In the genomic region with DNA sequence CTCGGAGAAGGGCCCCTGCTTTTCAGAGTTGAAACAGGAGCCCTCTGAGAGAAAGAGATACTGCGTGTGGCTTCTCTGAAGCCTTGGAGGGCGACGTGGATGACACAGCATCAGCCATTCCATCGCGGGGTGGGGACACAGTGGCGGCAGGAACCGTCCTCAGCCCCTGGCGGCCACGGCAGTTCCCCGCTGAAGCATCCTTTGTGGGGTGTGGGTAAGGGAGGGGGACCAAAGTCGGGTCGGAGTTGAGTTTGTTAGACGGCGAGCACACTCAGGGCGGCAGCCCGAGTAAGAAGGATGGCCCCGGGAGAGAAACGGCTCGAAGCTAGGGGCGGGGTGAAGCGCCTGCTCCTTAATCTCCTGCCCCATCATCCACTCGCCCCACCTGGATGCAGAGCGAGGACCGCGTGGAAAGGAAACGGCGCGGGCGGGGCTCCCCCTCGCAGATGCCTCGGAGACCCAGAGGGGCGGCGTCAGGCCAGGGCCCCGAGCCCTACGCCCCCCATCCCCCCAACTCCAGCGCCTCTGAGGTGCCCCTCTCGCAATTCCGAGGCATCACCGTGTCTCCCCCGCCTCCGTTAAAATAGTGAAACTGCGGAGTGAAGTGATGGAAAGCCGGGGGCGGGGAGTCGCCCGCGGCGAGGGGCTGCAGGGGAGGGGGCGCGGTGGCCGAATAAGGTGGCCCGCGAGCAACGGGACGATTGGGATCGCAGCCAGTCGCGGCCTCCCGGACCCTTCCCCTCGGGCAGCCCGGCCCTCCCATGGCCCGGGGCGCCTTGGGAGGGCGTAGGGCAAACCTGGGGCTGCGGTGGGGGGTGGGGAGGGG, we compare ENCODE assay signal across 8 cellular contexts. TPM values are rescaled to one million over a fixed set of nuclear protein-coding genes. Genes with fewer than 3 reads are reported as not detected.
DNase-seq lines count a peak whose midpoint lies in the region; ATAC-seq and TF ChIP-seq lines count a peak whose summit lies in the region.

No MANE protein-coding gene starts in this region.

- H3K27me3 Mint-ChIP-seq in CD14-positive monocyte (ENCODE audit: low read depth in 3 of 3), result no peaks in the 10 kb centered on the region

- H2BK120ac ChIP-seq in mesenchymal stem cell (ENCODE audit: low read depth, low read length), result peak overlapping the region; percentile 97

- H3K36me3 Mint-ChIP-seq in CD14-positive monocyte, result peaks cover 0 to 3% of the 10 kb centered on the region in 2 donors

- peak overlapping the region; percentile 46 to 89 for H2BK12ac ChIP-seq in mesenchymal stem cell (ENCODE audit: low read length in 2 of 2)

- TF ChIP-seq CTCF in CD14-positive monocyte (IDR thresholded peaks at IDR 0.05) (peak; percentile 9), HL-60 (IDR thresholded peaks at IDR 0.05; ENCODE audit: insufficient read depth, low read length) (no peak), colonic mucosa (IDR thresholded peaks at IDR 0.05) (no peak)

- H3K14ac ChIP-seq in mesenchymal stem cell (ENCODE audit: low read length in 2 of 2), result peak overlapping the region in 1 of 2 experiments; percentile 85

- peak overlapping the region; percentile 52 for H2BK15ac ChIP-seq in mesenchymal stem cell (ENCODE audit: low read depth, poor library complexity, severe bottlenecking)

- peak overlapping the region; percentile 76 to 94 (median 92) for H3K27ac Mint-ChIP-seq in CD14-positive monocyte

- peak overlapping the region in 1 of 2 experiments; percentile 34 for H3K23ac ChIP-seq in mesenchymal stem cell (ENCODE audit: low read length in 2 of 2)

- ATAC-seq in GM19397 (IDR thresholded peaks at IDR 0.05; ENCODE audit: unreplicated experiment), result peak; percentile 31

- H3K36me3 ChIP-seq in colonic mucosa (no peaks in the 10 kb centered on the region), mesenchymal stem cell (ENCODE audit: control insufficient read depth in 1 of 2, insufficient read depth in 2 of 2, low read depth in 1 of 2, low read length in 2 of 2) (no peaks in the 10 kb centered on the region)

- peak overlapping the region; percentile 15 for H2AFZ ChIP-seq in mesenchymal stem cell (ENCODE audit: low read depth, low read length)

- H3K18ac ChIP-seq in mesenchymal stem cell (ENCODE audit: low read depth in 1 of 2, low read length in 2 of 2), result peak overlapping the region; percentile 35 to 92

- H2BK5ac ChIP-seq in mesenchymal stem cell (ENCODE audit: low read depth, low read length, poor library complexity, severe bottlenecking), result no peak overlapping the region

- H3K4me3 ChIP-seq in HL-60 (replicated peaks; ENCODE audit: insufficient read depth, low read length) (peak overlapping the region; percentile 89), colonic mucosa (peak overlapping the region; percentile 92), mesenchymal stem cell (ENCODE audit: insufficient read depth in 1 of 2, low read depth in 1 of 2, low read length in 2 of 2) (peak overlapping the region; percentile 79 to 98)

- H3K27me3 ChIP-seq in HL-60 (ENCODE audit: insufficient read depth, poor library complexity, severe bottlenecking) (no peaks in the 10 kb centered on the region), colonic mucosa (no peaks in the 10 kb centered on the region), mesenchymal stem cell (ENCODE audit: control insufficient read depth in 1 of 2, insufficient read depth in 1 of 2, low read length in 2 of 2) (no peaks in the 10 kb centered on the region)

- peak overlapping the region; percentile 45 for H4K91ac ChIP-seq in mesenchymal stem cell (ENCODE audit: low read length)

- H3K9me3 Mint-ChIP-seq in CD14-positive monocyte, result no peaks in the 10 kb centered on the region

- H3K9me3 ChIP-seq in colonic mucosa (no peaks in the 10 kb centered on the region), mesenchymal stem cell (ENCODE audit: control insufficient read depth, low read length) (no peaks in the 10 kb centered on the region)

- H3K27ac ChIP-seq in HL-60 (replicated peaks) (peak overlapping the region; percentile 95), colonic mucosa (peak overlapping the region; percentile 99), mesenchymal stem cell (ENCODE audit: low read length, poor library complexity, severe bottlenecking) (no peak overlapping the region)

- peak overlapping the region; percentile 94 to 95 for H3K4me3 Mint-ChIP-seq in CD14-positive monocyte

- peak overlapping the region; percentile 16 to 98 for H3K4ac ChIP-seq in mesenchymal stem cell (ENCODE audit: low read depth in 1 of 2, low read length in 2 of 2)

- H3K4me2 ChIP-seq in mesenchymal stem cell (ENCODE audit: low read length, poor library complexity, severe bottlenecking), result peak overlapping the region; percentile 89

- H3K4me1 ChIP-seq in colonic mucosa (peaks cover 12% of the 10 kb centered on the region), mesenchymal stem cell (ENCODE audit: control insufficient read depth, insufficient read depth, low read depth, low read length) (peaks cover 5% of the 10 kb centered on the region)

- H3K4me1 Mint-ChIP-seq in CD14-positive monocyte, result peaks cover 31% of the 10 kb centered on the region

- H3K79me1 ChIP-seq in mesenchymal stem cell (replicated peaks; ENCODE audit: low read length, poor library complexity, severe bottlenecking), result no peaks in the 10 kb centered on the region

- peak overlapping the region; percentile 49 for H4K8ac ChIP-seq in mesenchymal stem cell (ENCODE audit: low read length)

- intact Hi-C loops in CD14-positive monocyte (cut with micrococcal nuclease), result loop anchor here (5.0 to 10.0 kb wide), 5 partner anchors 35 to 95 kb away; no protein-coding TSS in a partner anchor
- intact Hi-C loops in colonic mucosa (cut with DNase I), result no loop called here

- peak overlapping the region; percentile 77 to 78 for H3K9ac ChIP-seq in colonic mucosa (ENCODE audit: low read depth in 2 of 2, low read length in 2 of 2)
- peak overlapping the region; percentile 80 for H3K9ac ChIP-seq in mesenchymal stem cell (ENCODE audit: low read length)

- WGBS in mesenchymal stem cell, result 2% methylated on average over 36 of the region's 66 CpGs

- DNase-seq in CD14-positive monocyte (ENCODE audit: low spot score) (peak; percentile 59), HL-60 (ENCODE audit: low read depth in 1 of 2, low spot score in 1 of 2) (peak in 1 of 2 experiments; percentile 60), colonic mucosa (peak; percentile 63), mesenchymal stem cell (no peak), NCI-H2081 treated with DMSO at 0.1 percent for 48 hours (lab: John Stamatoyannopoulos, UW) (no peak)
- DNase-seq in activated CD4-positive, CD25-positive, alpha-beta regulatory T cell treated with anti-CD3 and anti-CD28 coated beads, Interleukin-2, amount 50 U/mL, for 16 hours (ENCODE audit: low read depth, low spot score), result peak; percentile 32
- DNase-seq in stimulated activated CD8-positive, alpha-beta memory T cell treated with anti-CD3 and anti-CD28 coated beads, Interleukin-4, amount 100 ng/mL, for 48 hours, result peak; percentile 74

- no peak overlapping the region for H2AK5ac ChIP-seq in mesenchymal stem cell (ENCODE audit: low read length, severe bottlenecking)

RNA-seq across cellular contexts. Expression of a gene that starts 0.8 kb away (rescaled TPM):
- 1 to 10 TPM; 2.1 to 5.6 TPM for polyA plus RNA-seq in CD14-positive monocyte
- total RNA-seq in colonic mucosa, result 10 to 100 TPM; 79.0 to 81.3 TPM
- polyA plus RNA-seq in mesenchymal stem cell (2013, experiment 1 of 2), result 12.3 TPM
- 11.2 TPM for polyA plus RNA-seq in mesenchymal stem cell (2013, experiment 2 of 2)

Comparison
In these comparisons a context has a peak if more than half of its experiments do, and no peak if none do; other contexts are left out.
1. DNase-seq: peak in CD14-positive monocyte (single experiment), activated CD4-positive, CD25-positive, alpha-beta regulatory T cell treated with anti-CD3 and anti-CD28 coated beads, Interleukin-2, amount 50 U/mL, for 16 hours (single experiment), colonic mucosa (single experiment) and stimulated activated CD8-positive, alpha-beta memory T cell treated with anti-CD3 and anti-CD28 coated beads, Interleukin-4, amount 100 ng/mL, for 48 hours (single experiment); none in mesenchymal stem cell (single experiment) and NCI-H2081 treated with DMSO at 0.1 percent for 48 hours (single experiment).
2. Peak in every context shown above with its lines, with median percentiles within 50 percentile points of each other: H3K4me3 ChIP-seq.